In the genomic region with DNA sequence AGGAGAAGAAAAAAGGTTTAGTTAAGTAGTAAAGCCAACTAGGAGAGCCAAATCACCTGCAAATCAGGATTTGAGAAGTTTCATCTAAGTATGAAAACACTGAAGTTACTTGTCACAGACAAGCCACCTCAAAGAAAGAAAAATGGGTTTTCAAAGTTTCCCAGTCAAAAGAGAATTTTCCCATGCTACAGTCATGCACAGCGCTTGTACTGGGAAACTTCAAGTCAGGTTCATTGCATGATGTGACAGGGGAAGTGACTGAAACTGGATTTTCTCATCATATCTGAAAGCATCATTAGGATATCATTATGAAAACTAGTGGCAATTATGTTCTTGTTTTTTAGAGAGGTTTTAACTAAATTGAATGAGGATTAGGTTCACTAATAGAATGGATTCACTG, we compare ENCODE assay signal across 1 cellular context.
TF ChIP-seq lines count a peak whose summit lies in the region.

No MANE protein-coding gene starts in this region.

TF ChIP-seq in GM12878, 131 proteins besides CTCF, POLR2A, EP300 and RAD21 (continued from another document and continues in another):
- TF ChIP-seq, protein P1, sequence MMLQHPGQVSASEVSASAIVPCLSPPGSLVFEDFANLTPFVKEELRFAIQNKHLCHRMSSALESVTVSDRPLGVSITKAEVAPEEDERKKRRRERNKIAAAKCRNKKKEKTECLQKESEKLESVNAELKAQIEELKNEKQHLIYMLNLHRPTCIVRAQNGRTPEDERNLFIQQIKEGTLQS (IDR thresholded peaks at IDR 0.05; ENCODE audit: borderline replicate concordance, extremely low read depth, low read depth, low read length) = no peak
- TF ChIP-seq KAT2A (conservative IDR thresholded peaks at IDR 0.05; ENCODE audit: control insufficient read depth, low read depth, low read length) (no peak), ZNF207 (IDR thresholded peaks at IDR 0.05; ENCODE audit: borderline replicate concordance) (no peak), MEF2A (IDR thresholded peaks at IDR 0.05; ENCODE audit: insufficient read depth, low read depth, low read length) (no peak), NFYA (IDR thresholded peaks at IDR 0.05; ENCODE audit: borderline replicate concordance, low read depth, low read length) (no peak), YBX1 (IDR thresholded peaks at IDR 0.05) (no peak), ZNF622 (IDR thresholded peaks at IDR 0.05) (no peak), SP1 (IDR thresholded peaks at IDR 0.05; ENCODE audit: low read depth, low read length) (no peak), CBFB (IDR thresholded peaks at IDR 0.05; ENCODE audit: low read depth) (no peak), DPF2 (IDR thresholded peaks at IDR 0.05) (no peak), BACH1 (IDR thresholded peaks at IDR 0.05; ENCODE audit: borderline replicate concordance) (peak; percentile 36; the same call in 1 of the 2 replicates), CHD4 (IDR thresholded peaks at IDR 0.05) (no peak), ZNF384 (IDR thresholded peaks at IDR 0.05; ENCODE audit: borderline replicate concordance, low read depth, low read length) (no peak), SUZ12 (IDR thresholded peaks at IDR 0.05; ENCODE audit: unreplicated experiment) (no peak), IRF4 (IDR thresholded peaks at IDR 0.05; ENCODE audit: low read depth, low read length) (peak; percentile 55; the same call in 1 of the 2 replicates), HCFC1 (IDR thresholded peaks at IDR 0.05; ENCODE audit: low read length) (no peak), LARP7 (IDR thresholded peaks at IDR 0.05) (no peak), CBX5 (IDR thresholded peaks at IDR 0.05; ENCODE audit: low read depth) (no peak), CREB1 (IDR thresholded peaks at IDR 0.05; ENCODE audit: low read depth) (no peak), JUND (IDR thresholded peaks at IDR 0.05; ENCODE audit: low read depth, low read length) (no peak), STAT3 (IDR thresholded peaks at IDR 0.05; ENCODE audit: low read depth, low read length) (no peak), TAF1 (IDR thresholded peaks at IDR 0.05; ENCODE audit: borderline replicate concordance, low read depth, low read length) (no peak), WRNIP1 (IDR thresholded peaks at IDR 0.05; ENCODE audit: borderline replicate concordance, low read depth, low read length) (no peak), TCF12 (IDR thresholded peaks at IDR 0.05; ENCODE audit: low read depth, low read length) (peak; percentile 89), MEF2B (IDR thresholded peaks at IDR 0.05; ENCODE audit: partially characterized antibody, poor library complexity, severe bottlenecking) (peak; percentile 87), SPI1 (IDR thresholded peaks at IDR 0.05; ENCODE audit: borderline replicate concordance, insufficient read depth, low read depth, low read length) (peak; percentile 66; the same call in 1 of the 2 replicates), NR2F1 (conservative IDR thresholded peaks at IDR 0.05) (no peak), JUNB (IDR thresholded peaks at IDR 0.05) (0 out of 2 replicates have a peak, but pooled peaks have one; percentile 17), ZSCAN29 (IDR thresholded peaks at IDR 0.05) (no peak), SMAD5 (IDR thresholded peaks at IDR 0.05; ENCODE audit: low read depth) (no peak), TBL1XR1 (IDR thresholded peaks at IDR 0.05; ENCODE audit: low read depth, low read length) (no peak), KLF5 (IDR thresholded peaks at IDR 0.05; ENCODE audit: partially characterized antibody) (no peak), IKZF2 (IDR thresholded peaks at IDR 0.05) (peak; percentile 67 to 80)
- TF ChIP-seq, protein P2, sequence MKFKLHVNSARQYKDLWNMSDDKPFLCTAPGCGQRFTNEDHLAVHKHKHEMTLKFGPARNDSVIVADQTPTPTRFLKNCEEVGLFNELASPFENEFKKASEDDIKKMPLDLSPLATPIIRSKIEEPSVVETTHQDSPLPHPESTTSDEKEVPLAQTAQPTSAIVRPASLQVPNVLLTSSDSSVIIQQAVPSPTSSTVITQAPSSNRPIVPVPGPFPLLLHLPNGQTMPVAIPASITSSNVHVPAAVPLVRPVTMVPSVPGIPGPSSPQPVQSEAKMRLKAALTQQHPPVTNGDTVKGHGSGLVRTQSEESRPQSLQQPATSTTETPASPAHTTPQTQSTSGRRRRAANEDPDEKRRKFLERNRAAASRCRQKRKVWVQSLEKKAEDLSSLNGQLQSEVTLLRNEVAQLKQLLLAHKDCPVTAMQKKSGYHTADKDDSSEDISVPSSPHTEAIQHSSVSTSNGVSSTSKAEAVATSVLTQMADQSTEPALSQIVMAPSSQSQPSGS (IDR thresholded peaks at IDR 0.05; ENCODE audit: low read length) = peak; percentile 99
- TF ChIP-seq, protein P3, sequence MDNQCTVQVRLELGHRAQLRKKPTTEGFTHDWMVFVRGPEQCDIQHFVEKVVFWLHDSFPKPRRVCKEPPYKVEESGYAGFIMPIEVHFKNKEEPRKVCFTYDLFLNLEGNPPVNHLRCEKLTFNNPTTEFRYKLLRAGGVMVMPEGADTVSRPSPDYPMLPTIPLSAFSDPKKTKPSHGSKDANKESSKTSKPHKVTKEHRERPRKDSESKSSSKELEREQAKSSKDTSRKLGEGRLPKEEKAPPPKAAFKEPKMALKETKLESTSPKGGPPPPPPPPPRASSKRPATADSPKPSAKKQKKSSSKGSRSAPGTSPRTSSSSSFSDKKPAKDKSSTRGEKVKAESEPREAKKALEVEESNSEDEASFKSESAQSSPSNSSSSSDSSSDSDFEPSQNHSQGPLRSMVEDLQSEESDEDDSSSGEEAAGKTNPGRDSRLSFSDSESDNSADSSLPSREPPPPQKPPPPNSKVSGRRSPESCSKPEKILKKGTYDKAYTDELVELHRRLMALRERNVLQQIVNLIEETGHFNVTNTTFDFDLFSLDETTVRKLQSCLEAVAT (IDR thresholded peaks at IDR 0.05) = 0 out of 2 replicates have a peak, but pooled peaks have one; percentile 37
- TF ChIP-seq, protein P4, sequence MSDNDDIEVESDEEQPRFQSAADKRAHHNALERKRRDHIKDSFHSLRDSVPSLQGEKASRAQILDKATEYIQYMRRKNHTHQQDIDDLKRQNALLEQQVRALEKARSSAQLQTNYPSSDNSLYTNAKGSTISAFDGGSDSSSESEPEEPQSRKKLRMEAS (IDR thresholded peaks at IDR 0.05; ENCODE audit: low read depth, low read length) = no peak
- TF ChIP-seq, protein P5, sequence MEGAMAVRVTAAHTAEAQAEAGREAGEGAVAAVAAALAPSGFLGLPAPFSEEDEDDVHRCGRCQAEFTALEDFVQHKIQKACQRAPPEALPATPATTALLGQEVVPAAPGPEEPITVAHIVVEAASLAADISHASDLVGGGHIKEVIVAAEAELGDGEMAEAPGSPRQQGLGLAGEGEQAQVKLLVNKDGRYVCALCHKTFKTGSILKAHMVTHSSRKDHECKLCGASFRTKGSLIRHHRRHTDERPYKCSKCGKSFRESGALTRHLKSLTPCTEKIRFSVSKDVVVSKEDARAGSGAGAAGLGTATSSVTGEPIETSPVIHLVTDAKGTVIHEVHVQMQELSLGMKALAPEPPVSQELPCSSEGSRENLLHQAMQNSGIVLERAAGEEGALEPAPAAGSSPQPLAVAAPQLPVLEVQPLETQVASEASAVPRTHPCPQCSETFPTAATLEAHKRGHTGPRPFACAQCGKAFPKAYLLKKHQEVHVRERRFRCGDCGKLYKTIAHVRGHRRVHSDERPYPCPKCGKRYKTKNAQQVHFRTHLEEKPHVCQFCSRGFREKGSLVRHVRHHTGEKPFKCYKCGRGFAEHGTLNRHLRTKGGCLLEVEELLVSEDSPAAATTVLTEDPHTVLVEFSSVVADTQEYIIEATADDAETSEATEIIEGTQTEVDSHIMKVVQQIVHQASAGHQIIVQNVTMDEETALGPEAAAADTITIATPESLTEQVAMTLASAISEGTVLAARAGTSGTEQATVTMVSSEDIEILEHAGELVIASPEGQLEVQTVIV (IDR thresholded peaks at IDR 0.05; ENCODE audit: borderline replicate concordance, partially characterized antibody) = no peak
- TF ChIP-seq, protein P6, sequence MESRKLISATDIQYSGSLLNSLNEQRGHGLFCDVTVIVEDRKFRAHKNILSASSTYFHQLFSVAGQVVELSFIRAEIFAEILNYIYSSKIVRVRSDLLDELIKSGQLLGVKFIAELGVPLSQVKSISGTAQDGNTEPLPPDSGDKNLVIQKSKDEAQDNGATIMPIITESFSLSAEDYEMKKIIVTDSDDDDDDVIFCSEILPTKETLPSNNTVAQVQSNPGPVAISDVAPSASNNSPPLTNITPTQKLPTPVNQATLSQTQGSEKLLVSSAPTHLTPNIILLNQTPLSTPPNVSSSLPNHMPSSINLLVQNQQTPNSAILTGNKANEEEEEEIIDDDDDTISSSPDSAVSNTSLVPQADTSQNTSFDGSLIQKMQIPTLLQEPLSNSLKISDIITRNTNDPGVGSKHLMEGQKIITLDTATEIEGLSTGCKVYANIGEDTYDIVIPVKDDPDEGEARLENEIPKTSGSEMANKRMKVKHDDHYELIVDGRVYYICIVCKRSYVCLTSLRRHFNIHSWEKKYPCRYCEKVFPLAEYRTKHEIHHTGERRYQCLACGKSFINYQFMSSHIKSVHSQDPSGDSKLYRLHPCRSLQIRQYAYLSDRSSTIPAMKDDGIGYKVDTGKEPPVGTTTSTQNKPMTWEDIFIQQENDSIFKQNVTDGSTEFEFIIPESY (IDR thresholded peaks at IDR 0.05) = no peak
- TF ChIP-seq, protein P7, sequence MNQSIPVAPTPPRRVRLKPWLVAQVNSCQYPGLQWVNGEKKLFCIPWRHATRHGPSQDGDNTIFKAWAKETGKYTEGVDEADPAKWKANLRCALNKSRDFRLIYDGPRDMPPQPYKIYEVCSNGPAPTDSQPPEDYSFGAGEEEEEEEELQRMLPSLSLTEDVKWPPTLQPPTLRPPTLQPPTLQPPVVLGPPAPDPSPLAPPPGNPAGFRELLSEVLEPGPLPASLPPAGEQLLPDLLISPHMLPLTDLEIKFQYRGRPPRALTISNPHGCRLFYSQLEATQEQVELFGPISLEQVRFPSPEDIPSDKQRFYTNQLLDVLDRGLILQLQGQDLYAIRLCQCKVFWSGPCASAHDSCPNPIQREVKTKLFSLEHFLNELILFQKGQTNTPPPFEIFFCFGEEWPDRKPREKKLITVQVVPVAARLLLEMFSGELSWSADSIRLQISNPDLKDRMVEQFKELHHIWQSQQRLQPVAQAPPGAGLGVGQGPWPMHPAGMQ (IDR thresholded peaks at IDR 0.05; ENCODE audit: borderline replicate concordance) = no peak
- TF ChIP-seq, protein P8, sequence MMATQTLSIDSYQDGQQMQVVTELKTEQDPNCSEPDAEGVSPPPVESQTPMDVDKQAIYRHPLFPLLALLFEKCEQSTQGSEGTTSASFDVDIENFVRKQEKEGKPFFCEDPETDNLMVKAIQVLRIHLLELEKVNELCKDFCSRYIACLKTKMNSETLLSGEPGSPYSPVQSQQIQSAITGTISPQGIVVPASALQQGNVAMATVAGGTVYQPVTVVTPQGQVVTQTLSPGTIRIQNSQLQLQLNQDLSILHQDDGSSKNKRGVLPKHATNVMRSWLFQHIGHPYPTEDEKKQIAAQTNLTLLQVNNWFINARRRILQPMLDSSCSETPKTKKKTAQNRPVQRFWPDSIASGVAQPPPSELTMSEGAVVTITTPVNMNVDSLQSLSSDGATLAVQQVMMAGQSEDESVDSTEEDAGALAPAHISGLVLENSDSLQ (IDR thresholded peaks at IDR 0.05) = peak; percentile 93
- TF ChIP-seq, protein P9, sequence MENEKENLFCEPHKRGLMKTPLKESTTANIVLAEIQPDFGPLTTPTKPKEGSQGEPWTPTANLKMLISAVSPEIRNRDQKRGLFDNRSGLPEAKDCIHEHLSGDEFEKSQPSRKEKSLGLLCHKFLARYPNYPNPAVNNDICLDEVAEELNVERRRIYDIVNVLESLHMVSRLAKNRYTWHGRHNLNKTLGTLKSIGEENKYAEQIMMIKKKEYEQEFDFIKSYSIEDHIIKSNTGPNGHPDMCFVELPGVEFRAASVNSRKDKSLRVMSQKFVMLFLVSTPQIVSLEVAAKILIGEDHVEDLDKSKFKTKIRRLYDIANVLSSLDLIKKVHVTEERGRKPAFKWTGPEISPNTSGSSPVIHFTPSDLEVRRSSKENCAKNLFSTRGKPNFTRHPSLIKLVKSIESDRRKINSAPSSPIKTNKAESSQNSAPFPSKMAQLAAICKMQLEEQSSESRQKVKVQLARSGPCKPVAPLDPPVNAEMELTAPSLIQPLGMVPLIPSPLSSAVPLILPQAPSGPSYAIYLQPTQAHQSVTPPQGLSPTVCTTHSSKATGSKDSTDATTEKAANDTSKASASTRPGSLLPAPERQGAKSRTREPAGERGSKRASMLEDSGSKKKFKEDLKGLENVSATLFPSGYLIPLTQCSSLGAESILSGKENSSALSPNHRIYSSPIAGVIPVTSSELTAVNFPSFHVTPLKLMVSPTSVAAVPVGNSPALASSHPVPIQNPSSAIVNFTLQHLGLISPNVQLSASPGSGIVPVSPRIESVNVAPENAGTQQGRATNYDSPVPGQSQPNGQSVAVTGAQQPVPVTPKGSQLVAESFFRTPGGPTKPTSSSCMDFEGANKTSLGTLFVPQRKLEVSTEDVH (IDR thresholded peaks at IDR 0.05; ENCODE audit: low read depth, partially characterized antibody) = no peak
- TF ChIP-seq, protein P10, sequence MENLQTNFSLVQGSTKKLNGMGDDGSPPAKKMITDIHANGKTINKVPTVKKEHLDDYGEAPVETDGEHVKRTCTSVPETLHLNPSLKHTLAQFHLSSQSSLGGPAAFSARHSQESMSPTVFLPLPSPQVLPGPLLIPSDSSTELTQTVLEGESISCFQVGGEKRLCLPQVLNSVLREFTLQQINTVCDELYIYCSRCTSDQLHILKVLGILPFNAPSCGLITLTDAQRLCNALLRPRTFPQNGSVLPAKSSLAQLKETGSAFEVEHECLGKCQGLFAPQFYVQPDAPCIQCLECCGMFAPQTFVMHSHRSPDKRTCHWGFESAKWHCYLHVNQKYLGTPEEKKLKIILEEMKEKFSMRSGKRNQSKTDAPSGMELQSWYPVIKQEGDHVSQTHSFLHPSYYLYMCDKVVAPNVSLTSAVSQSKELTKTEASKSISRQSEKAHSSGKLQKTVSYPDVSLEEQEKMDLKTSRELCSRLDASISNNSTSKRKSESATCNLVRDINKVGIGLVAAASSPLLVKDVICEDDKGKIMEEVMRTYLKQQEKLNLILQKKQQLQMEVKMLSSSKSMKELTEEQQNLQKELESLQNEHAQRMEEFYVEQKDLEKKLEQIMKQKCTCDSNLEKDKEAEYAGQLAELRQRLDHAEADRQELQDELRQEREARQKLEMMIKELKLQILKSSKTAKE (IDR thresholded peaks at IDR 0.05; ENCODE audit: low read depth, poor library complexity, severe bottlenecking) = peak; percentile 70
- TF ChIP-seq, protein P11, sequence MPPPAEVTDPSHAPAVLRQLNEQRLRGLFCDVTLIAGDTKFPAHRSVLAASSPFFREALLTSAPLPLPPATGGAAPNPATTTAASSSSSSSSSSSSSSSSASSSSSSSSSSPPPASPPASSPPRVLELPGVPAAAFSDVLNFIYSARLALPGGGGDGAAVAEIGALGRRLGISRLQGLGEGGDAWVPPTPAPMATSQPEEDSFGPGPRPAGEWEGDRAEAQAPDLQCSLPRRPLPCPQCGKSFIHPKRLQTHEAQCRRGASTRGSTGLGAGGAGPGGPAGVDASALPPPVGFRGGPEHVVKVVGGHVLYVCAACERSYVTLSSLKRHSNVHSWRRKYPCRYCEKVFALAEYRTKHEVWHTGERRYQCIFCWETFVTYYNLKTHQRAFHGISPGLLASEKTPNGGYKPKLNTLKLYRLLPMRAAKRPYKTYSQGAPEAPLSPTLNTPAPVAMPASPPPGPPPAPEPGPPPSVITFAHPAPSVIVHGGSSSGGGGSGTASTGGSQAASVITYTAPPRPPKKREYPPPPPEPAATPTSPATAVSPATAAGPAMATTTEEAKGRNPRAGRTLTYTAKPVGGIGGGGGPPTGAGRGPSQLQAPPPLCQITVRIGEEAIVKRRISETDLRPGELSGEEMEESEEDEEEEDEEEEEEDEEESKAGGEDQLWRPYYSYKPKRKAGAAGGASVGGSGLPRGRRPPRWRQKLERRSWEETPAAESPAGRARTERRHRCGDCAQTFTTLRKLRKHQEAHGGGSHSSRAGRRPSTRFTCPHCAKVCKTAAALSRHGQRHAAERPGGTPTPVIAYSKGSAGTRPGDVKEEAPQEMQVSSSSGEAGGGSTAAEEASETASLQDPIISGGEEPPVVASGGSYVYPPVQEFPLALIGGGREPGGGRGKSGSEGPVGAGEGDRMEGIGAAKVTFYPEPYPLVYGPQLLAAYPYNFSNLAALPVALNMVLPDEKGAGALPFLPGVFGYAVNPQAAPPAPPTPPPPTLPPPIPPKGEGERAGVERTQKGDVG (CRISPR knock-in tag; IDR thresholded peaks at IDR 0.05) = no peak
